In genomic region chr5:2773327-2773726, GRCh38 we compare ENCODE assay signal across 39 cellular contexts. TPM values are rescaled to one million over a fixed set of nuclear protein-coding genes. Genes with fewer than 3 reads are reported as not detected.
"Had no signal": no experiment of that assay in that cellular context is flagged by ENCODE, and none has a peak within 500 bp of the region (broad histone marks: within the 10 kb centered on the region; RNA-seq: fewer than 3 reads in every experiment).

No MANE protein-coding gene starts in this region.

- H3K4me1 Mint-ChIP-seq: activated naive CD4-positive, alpha-beta T cell treated with anti-CD3 and anti-CD28 coated beads, Interleukin-2, amount 10 ng/mL, durations not matched to agents 7 days and 5 days; activated naive CD4-positive, alpha-beta T cell treated with anti-CD3 and anti-CD28 coated beads, Interleukin-2, amount 50 U/mL, for 24 hours; activated naive CD8-positive, alpha-beta T cell treated with anti-CD3 and anti-CD28 coated beads, Interleukin-2, amount 10 ng/mL, durations not matched to agents 7 days and 5 days; activated naive CD8-positive, alpha-beta T cell treated with anti-CD3 and anti-CD28 coated beads, Interleukin-2, amount 50 U/mL, for 24 hours; activated T-helper 17 cell treated with anti-CD3 and anti-CD28 coated beads, Interleukin-2, amount 50 U/mL, for 72 hours; brain; central memory CD8-positive, alpha-beta T cell had no signal

- H3K27me3 ChIP-seq: adrenal gland, ascending aorta, body of pancreas, brain microvascular endothelial cell, breast epithelium, cardiac muscle cell had no signal

- H3K4me3 ChIP-seq: adrenal gland, ascending aorta, body of pancreas, breast epithelium, cardiac muscle cell had no signal

- H3K4me3 Mint-ChIP-seq: activated naive CD4-positive, alpha-beta T cell treated with anti-CD3 and anti-CD28 coated beads for 36 hours; activated naive CD4-positive, alpha-beta T cell treated with anti-CD3 and anti-CD28 coated beads, Interleukin-2, amount 10 ng/mL, durations not matched to agents 7 days and 5 days; activated naive CD4-positive, alpha-beta T cell treated with anti-CD3 and anti-CD28 coated beads, Interleukin-2, amount 50 U/mL, for 24 hours; activated naive CD8-positive, alpha-beta T cell; activated naive CD8-positive, alpha-beta T cell treated with anti-CD3 and anti-CD28 coated beads, Interleukin-2, amount 10 ng/mL, durations not matched to agents 7 days and 5 days; activated naive CD8-positive, alpha-beta T cell treated with anti-CD3 and anti-CD28 coated beads, Interleukin-2, amount 50 U/mL, for 24 hours; activated T-cell treated with anti-CD3 and anti-CD28 coated beads, Interleukin-2, amount 50 U/mL, for 24 hours; activated T-cell treated with anti-CD3 and anti-CD28 coated beads, Interleukin-2, amount 50 U/mL, for 4 hours; activated T-cell treated with anti-CD3 and anti-CD28 coated beads, Interleukin-2, amount 50 U/mL, for 72 hours; activated T-helper 1 cell treated with anti-CD3 and anti-CD28 coated beads, Interleukin-12 subunit alpha, Interleukin-12 subunit beta, Interleukin-2, Interleukin-4 antibody, amounts not matched to agents 30 ng/mL and 10 ng/mL and 1 ng/mL, durations not matched to agents 14 hours and 24 hours and 36 hours; activated T-helper 17 cell treated with anti-CD3 and anti-CD28 coated beads, Interleukin-2, amount 50 U/mL, for 72 hours; brain; central memory CD8-positive, alpha-beta T cell had no signal

- FAIRE-seq: astrocyte, bronchial epithelial cell had no signal

- H3K27ac Mint-ChIP-seq: activated naive CD4-positive, alpha-beta T cell treated with anti-CD3 and anti-CD28 coated beads for 36 hours; activated naive CD4-positive, alpha-beta T cell treated with anti-CD3 and anti-CD28 coated beads, Interleukin-2, amount 10 ng/mL, durations not matched to agents 7 days and 5 days; activated naive CD4-positive, alpha-beta T cell treated with anti-CD3 and anti-CD28 coated beads, Interleukin-2, amount 50 U/mL, for 24 hours; activated naive CD4-positive, alpha-beta T cell treated with anti-CD3 and anti-CD28 coated beads, Interleukin-2, amount 50 U/mL, for 72 hours; activated naive CD8-positive, alpha-beta T cell; activated naive CD8-positive, alpha-beta T cell treated with anti-CD3 and anti-CD28 coated beads, Interleukin-2, amount 10 ng/mL, durations not matched to agents 7 days and 5 days; activated naive CD8-positive, alpha-beta T cell treated with anti-CD3 and anti-CD28 coated beads, Interleukin-2, amount 50 U/mL, for 24 hours; activated T-cell treated with anti-CD3 and anti-CD28 coated beads, Interleukin-2, amount 50 U/mL, for 24 hours; activated T-cell treated with anti-CD3 and anti-CD28 coated beads, Interleukin-2, amount 50 U/mL, for 72 hours; activated T-helper 1 cell treated with anti-CD3 and anti-CD28 coated beads, Interleukin-12 subunit alpha, Interleukin-12 subunit beta, Interleukin-2, Interleukin-4 antibody, amounts not matched to agents 30 ng/mL and 10 ng/mL and 1 ng/mL, durations not matched to agents 14 hours and 24 hours and 36 hours; activated T-helper 17 cell treated with anti-CD3 and anti-CD28 coated beads, Interleukin-2, amount 50 U/mL, for 72 hours; activated T-helper 2 cell treated with anti-CD3 and anti-CD28 coated beads, Interferon-gamma antibody, Interleukin-2, Interleukin-4, amounts not matched to agents 10 μg/mL and 5 μg/mL and 100 μg/mL, durations not matched to agents 14 hours and 24 hours and 36 hours; brain had no signal

- H3K9me3 Mint-ChIP-seq: activated naive CD4-positive, alpha-beta T cell treated with anti-CD3 and anti-CD28 coated beads, Interleukin-2, amount 50 U/mL, for 24 hours; activated naive CD8-positive, alpha-beta T cell treated with anti-CD3 and anti-CD28 coated beads, Interleukin-2, amount 10 ng/mL, durations not matched to agents 7 days and 5 days; activated naive CD8-positive, alpha-beta T cell treated with anti-CD3 and anti-CD28 coated beads, Interleukin-2, amount 50 U/mL, for 24 hours; activated T-cell treated with anti-CD3 and anti-CD28 coated beads, Interleukin-2, amount 50 U/mL, for 24 hours; activated T-helper 1 cell treated with anti-CD3 and anti-CD28 coated beads, Interleukin-12 subunit alpha, Interleukin-12 subunit beta, Interleukin-2, Interleukin-4 antibody, amounts not matched to agents 30 ng/mL and 10 ng/mL and 1 ng/mL, durations not matched to agents 14 hours and 24 hours and 36 hours; activated T-helper 17 cell treated with anti-CD3 and anti-CD28 coated beads, Interleukin-2, amount 50 U/mL, for 72 hours had no signal

- H3K27ac ChIP-seq: adrenal gland, ascending aorta, body of pancreas, brain microvascular endothelial cell, breast epithelium, cardiac muscle cell had no signal

- H3K4me1 ChIP-seq: adrenal gland, ascending aorta, body of pancreas, breast epithelium had no signal

- H3K9me3 ChIP-seq: adrenal gland, ascending aorta, body of pancreas, breast epithelium had no signal

- ATAC-seq: activated naive CD4-positive, alpha-beta T cell treated with anti-CD3 and anti-CD28 coated beads, Interleukin-2, amount 50 U/mL, for 72 hours; activated naive CD8-positive, alpha-beta T cell treated with anti-CD3 and anti-CD28 coated beads, Interleukin-2, amount 50 U/mL, for 24 hours; activated T-cell treated with anti-CD3 and anti-CD28 coated beads, Interleukin-2, amount 50 U/mL, for 4 hours; activated T-cell treated with anti-CD3 and anti-CD28 coated beads, Interleukin-2, amount 50 U/mL, for 72 hours; activated T-helper 17 cell treated with anti-CD3 and anti-CD28 coated beads, Interleukin-2, amount 50 U/mL, for 72 hours; body of pancreas had no signal

- H3K27me3 Mint-ChIP-seq: activated naive CD4-positive, alpha-beta T cell treated with anti-CD3 and anti-CD28 coated beads, Interleukin-2, amount 10 ng/mL, durations not matched to agents 7 days and 5 days; activated naive CD8-positive, alpha-beta T cell treated with anti-CD3 and anti-CD28 coated beads, Interleukin-2, amount 10 ng/mL, durations not matched to agents 7 days and 5 days; activated T-helper 17 cell treated with anti-CD3 and anti-CD28 coated beads, Interleukin-2, amount 50 U/mL, for 72 hours; central memory CD8-positive, alpha-beta T cell had no signal

- DNase-seq: activated effector memory CD4-positive, alpha-beta T cell treated with anti-CD3 and anti-CD28 coated beads, Interleukin-2, amount 50 U/mL, for 16 hours; activated effector memory CD4-positive, alpha-beta T cell treated with Interleukin-2 at 50 U/mL for 16 hours; activated gamma-delta T cell; activated gamma-delta T cell treated with Interleukin-2 at 50 U/mL for 16 hours; activated naive CD4-positive, alpha-beta T cell; activated naive CD4-positive, alpha-beta T cell treated with anti-CD3 and anti-CD28 coated beads for 36 hours; activated naive CD4-positive, alpha-beta T cell treated with anti-CD3 and anti-CD28 coated beads, Interleukin-2, amount 10 ng/mL, durations not matched to agents 7 days and 5 days; activated naive CD4-positive, alpha-beta T cell treated with anti-CD3 and anti-CD28 coated beads, Interleukin-2, amount 50 U/mL, for 16 hours; activated naive CD4-positive, alpha-beta T cell treated with Interleukin-2 at 50 U/mL for 16 hours; activated naive CD8-positive, alpha-beta T cell treated with anti-CD3 and anti-CD28 coated beads, Interleukin-2, amount 10 ng/mL, durations not matched to agents 7 days and 5 days; activated naive CD8-positive, alpha-beta T cell treated with anti-CD3 and anti-CD28 coated beads, Interleukin-2, amount 50 U/mL, for 24 hours; activated T-cell treated with anti-CD3 and anti-CD28 coated beads, Interleukin-2, amount 50 U/mL, for 1 hour; activated T-cell treated with anti-CD3 and anti-CD28 coated beads, Interleukin-2, amount 50 U/mL, for 24 hours; activated T-cell treated with anti-CD3 and anti-CD28 coated beads, Interleukin-2, amount 50 U/mL, for 4 hours; activated T-cell treated with anti-CD3 and anti-CD28 coated beads, Interleukin-2, amount 50 U/mL, for 48 hours; activated T-cell treated with anti-CD3 and anti-CD28 coated beads, Interleukin-2, amount 50 U/mL, for 72 hours; adrenal gland; amniotic stem cell; amygdala; anterior cingulate cortex; aorta; body of pancreas; brain microvascular endothelial cell; caudate nucleus; central memory CD4-positive, alpha-beta T cell; cerebellar nuclear complex had no signal

- H3K36me3 ChIP-seq: adrenal gland, ascending aorta, brain microvascular endothelial cell, breast epithelium, cardiac muscle cell had no signal

- H3K36me3 Mint-ChIP-seq: activated naive CD4-positive, alpha-beta T cell treated with anti-CD3 and anti-CD28 coated beads, Interleukin-2, amount 10 ng/mL, durations not matched to agents 7 days and 5 days; activated naive CD4-positive, alpha-beta T cell treated with anti-CD3 and anti-CD28 coated beads, Interleukin-2, amount 50 U/mL, for 24 hours; activated naive CD8-positive, alpha-beta T cell; activated naive CD8-positive, alpha-beta T cell treated with anti-CD3 and anti-CD28 coated beads, Interleukin-2, amount 10 ng/mL, durations not matched to agents 7 days and 5 days; brain had no signal

RNA-seq across cellular contexts. Expression of gene IRX2, which starts 21.9 kb away (rescaled TPM):
- total RNA-seq: activated naive CD4-positive, alpha-beta T cell treated with anti-CD3 and anti-CD28 coated beads for 36 hours; activated naive CD4-positive, alpha-beta T cell treated with anti-CD3 and anti-CD28 coated beads, Interleukin-2, amount 50 U/mL, for 72 hours; activated naive CD8-positive, alpha-beta T cell treated with anti-CD3 and anti-CD28 coated beads, Interleukin-2, amount 10 ng/mL, durations not matched to agents 7 days and 5 days; activated T-cell treated with anti-CD3 and anti-CD28 coated beads, Interleukin-2, amount 50 U/mL, for 72 hours; activated T-helper 1 cell treated with anti-CD3 and anti-CD28 coated beads, Interleukin-12 subunit alpha, Interleukin-12 subunit beta, Interleukin-2, Interleukin-4 antibody, amounts not matched to agents 30 ng/mL and 10 ng/mL and 1 ng/mL, durations not matched to agents 14 hours and 24 hours and 36 hours; activated T-helper 17 cell treated with anti-CD3 and anti-CD28 coated beads, Interleukin-2, amount 50 U/mL, for 72 hours; activated T-helper 2 cell treated with anti-CD3 and anti-CD28 coated beads, Interferon-gamma antibody, Interleukin-2, Interleukin-4, amounts not matched to agents 10 μg/mL and 5 μg/mL and 100 μg/mL, durations not matched to agents 14 hours and 24 hours and 36 hours; ascending aorta had no signal
